In the genomic region with DNA sequence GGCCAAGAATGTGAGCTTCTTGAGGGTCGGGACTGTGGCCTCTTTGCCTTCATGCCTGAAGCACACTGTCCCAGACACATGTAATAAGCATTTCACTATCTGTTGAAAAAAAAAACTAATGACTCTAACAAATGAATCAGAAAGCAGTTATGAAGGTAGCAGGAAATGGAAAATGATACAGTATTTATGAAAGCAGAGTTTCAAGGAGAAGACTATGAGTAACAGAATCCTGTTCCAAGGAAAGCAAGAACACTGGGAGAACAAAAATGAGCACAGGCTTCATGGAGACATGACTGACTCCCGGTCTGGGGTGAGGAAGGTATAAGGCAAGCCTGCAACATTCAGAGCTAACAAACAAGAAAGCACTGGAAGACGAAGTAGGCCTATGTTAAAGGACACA, we compare ENCODE assay signal across 21 cellular contexts.
DNase-seq lines count a peak whose midpoint lies in the region; TF ChIP-seq lines count a peak whose summit lies in the region.
"Had no signal": no experiment of that assay in that cellular context is flagged by ENCODE, and none has a peak within 500 bp of the region (broad histone marks: within the 10 kb centered on the region; RNA-seq: fewer than 3 reads in every experiment).

No MANE protein-coding gene starts in this region.

- CTCF ChIA-PET in BJ (lab: Yijun Ruan, JAX) = interaction anchor here (1.1 kb wide), 1 partner anchor 9 kb away, joined by 5 read pairs; no protein-coding TSS in a partner anchor

- H3K27me3 ChIP-seq in BJ (ENCODE audit: control insufficient read depth, insufficient read depth, low read length) = peaks cover 2% of the 10 kb centered on the region; the same call in 1 of the 2 replicates
- H3K27me3 ChIP-seq in H7 (ENCODE audit: control insufficient read depth, insufficient read depth, low read length) = no peaks in the 10 kb centered on the region
- H3K27me3 ChIP-seq: spleen, vagina had no signal

- TF ChIP-seq CTCF in BJ (IDR thresholded peaks at IDR 0.05; ENCODE audit: insufficient read depth, low read depth, low read length) (no peak), GM13977 (IDR thresholded peaks at IDR 0.05; ENCODE audit: extremely low read depth, insufficient read depth, missing control alignments) (no peak)

- in situ Hi-C loops in GM13977 (cut with MboI; ENCODE audit: low pct_unique_long_range_greater_than_20kb, low sequenced_read_pairs, unreplicated experiment) = no loop called here

- POLR2A ChIA-PET in BJ (lab: Charles Lee) = interaction anchor here (0.6 kb wide), 1 partner anchor 1754 kb away, joined by 5 read pairs; no protein-coding TSS in a partner anchor

- DNase-seq in BJ (ENCODE audit: low read depth) = peak; percentile 24
- DNase-seq in M059J (ENCODE audit: low read depth) = peak; percentile 38
- DNase-seq in dermis blood vessel endothelial cell = peak; percentile 59
- DNase-seq in non-pigmented ciliary epithelial cell (ENCODE audit: low read depth) = peak; percentile 50
- DNase-seq in NCI-H1436 treated with DMSO at 0.1 percent for 48 hours (lab: John Stamatoyannopoulos, UW) = no peak
- no peak for DNase-seq in GM13977 (ENCODE audit: low spot score)
- no peak for DNase-seq in H7
- no peak for DNase-seq in NCI-H1092 treated with DMSO at 0.1 percent for 48 hours (lab: John Stamatoyannopoulos, UW)
- DNase-seq: activated CD8-positive, alpha-beta memory T cell treated with anti-CD3 and anti-CD28 coated beads for 24 hours; activated effector memory CD4-positive, alpha-beta T cell treated with Interleukin-2 at 50 U/mL for 16 hours; CD4-positive, CD25-positive, alpha-beta regulatory T cell; endodermal cell; glutamatergic neuron; islet precursor cell; NCI-H2029 treated with DMSO at 0.1 percent for 48 hours; NCI-H748 treated with DMSO at 0.1 percent for 48 hours; spleen; stimulated activated naive CD8-positive, alpha-beta T cell treated with anti-CD3 and anti-CD28 coated beads, Interleukin-15, Interleukin-2, amounts not matched to agents 100 U/mL and 50 U/mL, for 24 hours; SW 1271; WERI-Rb-1 had no signal

- H3K36me3 ChIP-seq in BJ (ENCODE audit: control insufficient read depth, insufficient read depth, low read length) (no peaks in the 10 kb centered on the region), H7 (replicated peaks; ENCODE audit: control insufficient read depth, insufficient read depth, low read length) (no peaks in the 10 kb centered on the region)
- H3K36me3 ChIP-seq: spleen, vagina, WERI-Rb-1 had no signal

- H3K4me3 ChIP-seq in BJ (ENCODE audit: low read depth, low read length) (no peak overlapping the region), H7 (ENCODE audit: insufficient read depth, low read depth, low read length) (no peak overlapping the region)
- H3K4me3 ChIP-seq: spleen, vagina had no signal

Comparison
In these comparisons a context has a peak if more than half of its experiments do, and no peak if none do; other contexts are left out.
1. DNase-seq: peak in BJ (single experiment), M059J (single experiment), dermis blood vessel endothelial cell (single experiment) and non-pigmented ciliary epithelial cell (single experiment); none in NCI-H1436 treated with DMSO at 0.1 percent for 48 hours (single experiment), GM13977 (single experiment), H7 (single experiment) and NCI-H1092 treated with DMSO at 0.1 percent for 48 hours (single experiment).